In the genomic region with DNA sequence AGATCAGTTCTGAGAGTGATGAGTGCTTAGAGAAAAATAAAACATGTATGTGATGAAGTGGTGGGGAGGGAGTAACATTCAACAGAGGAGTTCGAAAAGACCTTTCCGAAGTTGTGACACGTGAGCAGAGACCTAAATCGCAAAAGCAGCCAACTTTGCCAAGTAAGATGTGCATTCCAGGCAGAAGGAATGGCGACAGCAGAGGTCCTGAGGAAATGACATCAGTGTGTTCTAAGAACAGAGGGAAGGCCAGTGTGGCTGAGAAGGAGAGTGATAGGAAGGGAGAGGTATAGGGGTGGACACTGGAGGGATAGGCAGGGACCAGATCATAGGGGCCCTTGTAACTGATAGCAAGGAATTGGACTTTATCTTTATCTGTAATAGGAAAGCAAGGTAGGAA, we compare ENCODE assay signal across 20 cellular contexts. TPM values are rescaled to one million over a fixed set of nuclear protein-coding genes. Genes with fewer than 3 reads are reported as not detected.
DNase-seq lines count a peak whose midpoint lies in the region; ATAC-seq, FAIRE-seq and TF ChIP-seq lines count a peak whose summit lies in the region.
"Had no signal": no experiment of that assay in that cellular context is flagged by ENCODE, and none has a peak within 500 bp of the region (broad histone marks: within the 10 kb centered on the region; RNA-seq: fewer than 3 reads in every experiment).

No MANE protein-coding gene starts in this region.

- H3K9me3 ChIP-seq in CD8-positive, alpha-beta memory T cell (ENCODE audit: low read length), result no peaks in the 10 kb centered on the region
- H3K9me3 ChIP-seq in astrocyte (ENCODE audit: insufficient read depth, low read depth, low read length), result no peaks in the 10 kb centered on the region
- H3K9me3 ChIP-seq: BLaER1, SJSA1 had no signal

- H3K4me3 ChIP-seq in CD8-positive, alpha-beta memory T cell (ENCODE audit: low read length), result no peak overlapping the region
- H3K4me3 ChIP-seq in astrocyte (ENCODE audit: insufficient read depth, low read depth, low read length) (no peak overlapping the region), fibroblast of pulmonary artery (replicated peaks; ENCODE audit: low read depth, low read length) (no peak overlapping the region)
- H3K4me3 ChIP-seq: BLaER1, GM12878, SJSA1 had no signal

- peaks cover 35% of the 10 kb centered on the region for H3K4me1 ChIP-seq in CD8-positive, alpha-beta memory T cell (ENCODE audit: insufficient read depth, low read length)
- H3K4me1 ChIP-seq in astrocyte (ENCODE audit: insufficient read depth, low read length), result peaks cover 36% of the 10 kb centered on the region
- H3K4me1 ChIP-seq: SJSA1 had no signal

- no peaks in the 10 kb centered on the region for H3K79me2 ChIP-seq in astrocyte (ENCODE audit: insufficient read depth, low read length)

- H3K9ac ChIP-seq in astrocyte (ENCODE audit: low read length), result no peak overlapping the region
- H3K9ac ChIP-seq: BLaER1 had no signal

- TF ChIP-seq CTCF in astrocyte (IDR thresholded peaks at IDR 0.05; ENCODE audit: insufficient read depth, low read depth, low read length) (no peak), fibroblast of pulmonary artery (IDR thresholded peaks at IDR 0.05; ENCODE audit: low read length, missing control alignments) (no peak), nephron progenitor cell (IDR thresholded peaks at IDR 0.05) (no peak)

- FAIRE-seq in astrocyte (lab: Jason Lieb, UNC), result no peak
- FAIRE-seq: A204.1, GM12878 had no signal

- H3K4me2 ChIP-seq in astrocyte (ENCODE audit: low read length), result no peak overlapping the region
- H3K4me2 ChIP-seq: BLaER1 had no signal

- no peaks in the 10 kb centered on the region for H3K27me3 ChIP-seq in CD8-positive, alpha-beta memory T cell (ENCODE audit: insufficient read depth, low read length, poor library complexity, severe bottlenecking)
- no peaks in the 10 kb centered on the region for H3K27me3 ChIP-seq in astrocyte (ENCODE audit: insufficient read depth, low read length)
- H3K27me3 ChIP-seq: BLaER1, SJSA1 had no signal

- no peaks in the 10 kb centered on the region for H3K9me3 Mint-ChIP-seq in CD8-positive, alpha-beta memory T cell
- no peaks in the 10 kb centered on the region for H3K9me3 Mint-ChIP-seq in astrocyte (ENCODE audit: unreplicated experiment)
- H3K9me3 Mint-ChIP-seq in nephron progenitor cell, result no peaks in the 10 kb centered on the region
- no peaks in the 10 kb centered on the region for H3K9me3 Mint-ChIP-seq in stimulated activated naive CD8-positive, alpha-beta T cell treated with anti-CD3 and anti-CD28 coated beads, Interleukin-15, amount 100 ng/mL, for 72 hours
- H3K9me3 Mint-ChIP-seq: HFFc6, IgD-negative memory B cell had no signal

- CTCF ChIA-PET in CD8-positive, alpha-beta memory T cell (lab: Charles Lee), result no interaction called here

- POLR2A ChIA-PET in CD8-positive, alpha-beta memory T cell (lab: Charles Lee), result no interaction called here

- no peak overlapping the region for H3K27ac ChIP-seq in CD8-positive, alpha-beta memory T cell (ENCODE audit: low read depth, low read length)
- H3K27ac ChIP-seq in astrocyte (ENCODE audit: low read depth, low read length), result no peak overlapping the region
- H3K27ac ChIP-seq: BLaER1, SJSA1 had no signal

- H4K20me1 ChIP-seq in astrocyte (ENCODE audit: insufficient read depth, low read length), result no peaks in the 10 kb centered on the region
- H4K20me1 ChIP-seq: BLaER1 had no signal

- H3K4me3 Mint-ChIP-seq in CD8-positive, alpha-beta memory T cell, result peak overlapping the region in 1 of 7 donors; percentile 32
- H3K4me3 Mint-ChIP-seq in astrocyte (ENCODE audit: unreplicated experiment) (no peak overlapping the region), nephron progenitor cell (no peak overlapping the region)
- H3K4me3 Mint-ChIP-seq in stimulated activated naive CD8-positive, alpha-beta T cell treated with anti-CD3 and anti-CD28 coated beads, Interleukin-15, amount 100 ng/mL, for 72 hours, result no peak overlapping the region
- H3K4me3 Mint-ChIP-seq: HFFc6, IgD-negative memory B cell had no signal

- ATAC-seq in HG03139 (IDR thresholded peaks at IDR 0.05; ENCODE audit: unreplicated experiment), result no peak
- ATAC-seq in GM21381 (IDR thresholded peaks at IDR 0.05; ENCODE audit: unreplicated experiment), result no peak
- no peak for ATAC-seq in stimulated activated naive CD8-positive, alpha-beta T cell treated with anti-CD3 and anti-CD28 coated beads, Interleukin-15, amount 100 ng/mL, for 72 hours
- ATAC-seq: GM12878 had no signal

- no peak for DNase-seq in CD8-positive, alpha-beta memory T cell
- no peak for DNase-seq in astrocyte (ENCODE audit: low read depth)
- peak; percentile 54 for DNase-seq in fibroblast of pulmonary artery (ENCODE audit: low read depth)
- DNase-seq in nephron progenitor cell, result no peak
- DNase-seq in NCI-H1048 (lab: John Stamatoyannopoulos, UW), result no peak
- DNase-seq in stimulated activated naive CD8-positive, alpha-beta T cell treated with anti-CD3 and anti-CD28 coated beads, Interleukin-15, amount 100 ng/mL, for 72 hours, result no peak
- DNase-seq: DMS 273 treated with DMSO at 0.1 percent for 48 hours; GDM1; HFFc6; NCI-H1930; NCI-H446; NCI-H69; NK-92 treated with Interleukin-12 subunit alpha and Interleukin-12 subunit beta, amount 100 ng/mL, for 24 hours had no signal

- H3K36me3 ChIP-seq in CD8-positive, alpha-beta memory T cell (ENCODE audit: insufficient read depth, low read length), result no peaks in the 10 kb centered on the region
- H3K36me3 ChIP-seq in astrocyte (ENCODE audit: insufficient read depth, low read length), result no peaks in the 10 kb centered on the region
- H3K36me3 ChIP-seq: BLaER1, SJSA1 had no signal

- H2AFZ ChIP-seq in astrocyte (ENCODE audit: low read depth, low read length), result peak overlapping the region; percentile 24

- H3K27me3 Mint-ChIP-seq in CD8-positive, alpha-beta memory T cell, result no peaks in the 10 kb centered on the region
- H3K27me3 Mint-ChIP-seq in astrocyte (ENCODE audit: low read depth, unreplicated experiment), result no peaks in the 10 kb centered on the region
- H3K27me3 Mint-ChIP-seq in nephron progenitor cell (ENCODE audit: low read depth, poor library complexity), result no peaks in the 10 kb centered on the region
- no peaks in the 10 kb centered on the region for H3K27me3 Mint-ChIP-seq in stimulated activated naive CD8-positive, alpha-beta T cell treated with anti-CD3 and anti-CD28 coated beads, Interleukin-15, amount 100 ng/mL, for 72 hours

- peaks cover 51 to 61% (median 55%) of the 10 kb centered on the region in 3 donors for H3K4me1 Mint-ChIP-seq in CD8-positive, alpha-beta memory T cell
- H3K4me1 Mint-ChIP-seq in astrocyte (ENCODE audit: low read depth, unreplicated experiment) (peaks cover 41% of the 10 kb centered on the region), nephron progenitor cell (peaks cover 50% of the 10 kb centered on the region)
- peaks cover 26% of the 10 kb centered on the region for H3K4me1 Mint-ChIP-seq in stimulated activated naive CD8-positive, alpha-beta T cell treated with anti-CD3 and anti-CD28 coated beads, Interleukin-15, amount 100 ng/mL, for 72 hours

- no peaks in the 10 kb centered on the region for H3K36me3 Mint-ChIP-seq in CD8-positive, alpha-beta memory T cell
- no peaks in the 10 kb centered on the region for H3K36me3 Mint-ChIP-seq in astrocyte (ENCODE audit: low read depth, unreplicated experiment)
- H3K36me3 Mint-ChIP-seq in nephron progenitor cell (ENCODE audit: low read depth), result no peaks in the 10 kb centered on the region
- H3K36me3 Mint-ChIP-seq: IgD-negative memory B cell had no signal

- peak overlapping the region in 6 of 8 donors; percentile 31 to 91 (median 74) for H3K27ac Mint-ChIP-seq in CD8-positive, alpha-beta memory T cell
- peak overlapping the region; percentile 75 for H3K27ac Mint-ChIP-seq in astrocyte (ENCODE audit: unreplicated experiment)
- peak overlapping the region; percentile 23 for H3K27ac Mint-ChIP-seq in nephron progenitor cell
- no peak overlapping the region for H3K27ac Mint-ChIP-seq in stimulated activated naive CD8-positive, alpha-beta T cell treated with anti-CD3 and anti-CD28 coated beads, Interleukin-15, amount 100 ng/mL, for 72 hours
- H3K27ac Mint-ChIP-seq: HFFc6 had no signal

RNA-seq across cellular contexts. Expression of a gene that starts 51.3 kb away (rescaled TPM):
- 10 to 100 TPM; 19.6 to 20.6 TPM for total RNA-seq in CD8-positive, alpha-beta memory T cell
- polyA plus RNA-seq in CD8-positive, alpha-beta memory T cell, result 0.89 TPM
- 6.2 and 8.1 TPM in 2 replicates for total RNA-seq in astrocyte

RNA-seq across cellular contexts. Expression of a gene that starts 51.4 kb away (rescaled TPM):
- 10 to 100 TPM; 18.0 to 23.6 TPM for total RNA-seq in CD8-positive, alpha-beta memory T cell
- 20.4 TPM for polyA plus RNA-seq in CD8-positive, alpha-beta memory T cell
- total RNA-seq in astrocyte, result 14.2 and 20.8 TPM in 2 replicates

Comparison
In these comparisons a context has a peak if more than half of its experiments do, and no peak if none do; other contexts are left out.
1. H3K27ac Mint-ChIP-seq: peak in CD8-positive, alpha-beta memory T cell (6 of 8), astrocyte (single experiment) and nephron progenitor cell (single experiment); none in stimulated activated naive CD8-positive, alpha-beta T cell treated with anti-CD3 and anti-CD28 coated beads, Interleukin-15, amount 100 ng/mL, for 72 hours (0 of 2).